In genomic region chr13:24213932-24214331, GRCh38 we compare ENCODE assay signal across 25 cellular contexts.
"Had no signal": no experiment of that assay in that cellular context is flagged by ENCODE, and none has a peak within 500 bp of the region (broad histone marks: within the 10 kb centered on the region; RNA-seq: fewer than 3 reads in every experiment).

No MANE protein-coding gene starts in this region.

- DNase-seq: activated CD4-positive, alpha-beta T cell treated with anti-CD3 and anti-CD28 coated beads for 1 hour; activated CD4-positive, alpha-beta T cell treated with anti-CD3 and anti-CD28 coated beads, Interleukin-2, amount 10 ng/mL, durations not matched to agents 24 days and 14 days; activated CD4-positive, alpha-beta T cell treated with anti-CD3 and anti-CD28 coated beads, Interleukin-2, amount 50 U/mL, for 48 hours; activated CD8-positive, alpha-beta memory T cell treated with anti-CD3 and anti-CD28 coated beads for 24 hours; activated effector memory CD4-positive, alpha-beta T cell treated with anti-CD3 and anti-CD28 coated beads, Interleukin-2, amount 50 U/mL, for 16 hours; activated naive CD4-positive, alpha-beta T cell treated with Interleukin-2 at 50 U/mL for 16 hours; activated T-cell treated with anti-CD3 and anti-CD28 coated beads, Interleukin-2, amount 50 U/mL, for 4 hours; amygdala; central memory CD4-positive, alpha-beta T cell; Kasumi-1; KBM-7; NCI-H1105 treated with DMSO at 0.1 percent for 48 hours; NCI-H1436 treated with DMSO at 0.1 percent for 48 hours; NCI-H187; NCI-H2081; NCI-H510A treated with DMSO at 0.1 percent for 48 hours; NCI-H69; NK-92 treated with Interleukin-12 subunit alpha and Interleukin-12 subunit beta, amount 100 ng/mL, for 24 hours; PC-3; SHP77 had no signal

- H3K4me3 ChIP-seq: breast epithelium, SJSA1 had no signal

- H3K27ac ChIP-seq: SJSA1 had no signal

- H3K27me3 ChIP-seq: breast epithelium, SJSA1 had no signal

- H3K9me3 Mint-ChIP-seq: activated CD4-positive, alpha-beta T cell treated with anti-CD3 and anti-CD28 coated beads, Interleukin-2, amount 10 ng/mL, durations not matched to agents 24 days and 14 days; activated T-cell treated with anti-CD3 and anti-CD28 coated beads, Interleukin-2, amount 50 U/mL, for 4 hours; T-helper 1 cell treated with Interleukin-12 subunit alpha and Interleukin-12 subunit beta and Interleukin-4 antibody, amounts not matched to agents 30 μg/mL and 1 μg/mL, for 36 hours had no signal

- H3K27ac Mint-ChIP-seq: activated CD4-positive, alpha-beta T cell treated with anti-CD3 and anti-CD28 coated beads, Interleukin-2, amount 10 ng/mL, durations not matched to agents 24 days and 14 days; activated naive CD8-positive, alpha-beta T cell; T-helper 1 cell treated with Interleukin-12 subunit alpha and Interleukin-12 subunit beta and Interleukin-4 antibody, amounts not matched to agents 30 μg/mL and 1 μg/mL, for 36 hours had no signal

- H3K4me3 Mint-ChIP-seq: activated CD4-positive, alpha-beta T cell treated with anti-CD3 and anti-CD28 coated beads, Interleukin-2, amount 10 ng/mL, durations not matched to agents 24 days and 14 days; activated naive CD8-positive, alpha-beta T cell; activated T-cell treated with anti-CD3 and anti-CD28 coated beads, Interleukin-2, amount 50 U/mL, for 4 hours; T-helper 1 cell treated with Interleukin-12 subunit alpha and Interleukin-12 subunit beta and Interleukin-4 antibody, amounts not matched to agents 30 μg/mL and 1 μg/mL, for 36 hours had no signal

- H3K36me3 Mint-ChIP-seq: activated naive CD8-positive, alpha-beta T cell had no signal

- H3K36me3 ChIP-seq: breast epithelium had no signal

- H3K27me3 Mint-ChIP-seq: activated naive CD8-positive, alpha-beta T cell had no signal

- H3K4me1 ChIP-seq: breast epithelium had no signal

- H3K9me3 ChIP-seq: breast epithelium, SJSA1 had no signal

- ATAC-seq: activated T-cell treated with anti-CD3 and anti-CD28 coated beads, Interleukin-2, amount 50 U/mL, for 4 hours; PC-3; SK-N-SH treated with all-trans-retinoic acid at 6 μM for 48 hours had no signal
